19 cellular contexts compared by ENCODE assay signal in the genomic region with DNA sequence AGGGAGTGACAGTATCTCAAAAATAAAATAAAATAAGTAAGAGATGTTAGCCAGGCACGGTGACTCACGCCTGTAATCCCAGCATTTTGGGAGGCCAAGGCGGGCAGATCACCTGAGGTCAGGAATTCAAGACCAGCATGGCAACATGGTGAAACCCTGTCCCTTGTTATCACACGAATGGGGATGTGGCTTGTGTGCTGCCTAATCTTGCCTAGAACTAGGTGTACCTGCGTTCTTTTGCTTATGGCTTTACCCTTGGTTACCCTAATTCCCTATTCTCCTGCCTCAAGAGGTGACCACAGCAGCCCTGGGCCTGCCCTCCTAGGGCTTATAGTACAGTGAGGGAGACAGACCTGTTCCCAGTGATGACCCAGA. TPM values are rescaled to one million over a fixed set of nuclear protein-coding genes. Genes with fewer than 3 reads are reported as not detected.
"Had no signal": no experiment of that assay in that cellular context is flagged by ENCODE, and none has a peak within 500 bp of the region (broad histone marks: within the 10 kb centered on the region; RNA-seq: fewer than 3 reads in every experiment).

No MANE protein-coding gene starts in this region.

- H3K4me1 ChIP-seq: gastroesophageal sphincter had no signal

- DNase-seq: activated CD4-positive, alpha-beta memory T cell treated with anti-CD3 and anti-CD28 coated beads, Interleukin-2, amount 10 ng/mL, durations not matched to agents 7 days and 5 days; activated CD4-positive, alpha-beta T cell treated with anti-CD3 and anti-CD28 coated beads for 36 hours; activated CD8-positive, alpha-beta memory T cell treated with anti-CD3 and anti-CD28 coated beads, Interleukin-2, amount 10 ng/mL, durations not matched to agents 7 days and 5 days; activated naive CD4-positive, alpha-beta T cell treated with anti-CD3 and anti-CD28 coated beads for 36 hours; central memory CD4-positive, alpha-beta T cell; cortex of kidney; effector CD4-positive, alpha-beta T cell; naive thymus-derived CD4-positive, alpha-beta T cell; ovary; spleen; stimulated activated naive CD4-positive, alpha-beta T cell; thyroid gland had no signal

- H3K9ac ChIP-seq: neural progenitor cell had no signal

- H3K27ac ChIP-seq: esophagus muscularis mucosa, gastroesophageal sphincter, neural progenitor cell, ovary, thyroid gland had no signal

- H3K9me3 ChIP-seq: esophagus muscularis mucosa, gastroesophageal sphincter, mucosa of descending colon, ovary, thyroid gland had no signal

- H3K27me3 ChIP-seq: esophagus muscularis mucosa, ovary, thyroid gland had no signal

- H3K4me3 ChIP-seq: esophagus muscularis mucosa, gastroesophageal sphincter, mucosa of descending colon, neural progenitor cell, ovary, spleen, thyroid gland had no signal

- H3K36me3 ChIP-seq: esophagus muscularis mucosa, gastroesophageal sphincter, neural progenitor cell, ovary, spleen, thyroid gland had no signal

RNA-seq across cellular contexts. Expression of a gene that starts 24.0 kb away (rescaled TPM):
- total RNA-seq: activated CD4-positive, alpha-beta memory T cell treated with anti-CD3 and anti-CD28 coated beads, Interleukin-2, amount 10 ng/mL, durations not matched to agents 7 days and 5 days; activated CD4-positive, alpha-beta T cell treated with anti-CD3 and anti-CD28 coated beads for 36 hours; activated CD8-positive, alpha-beta memory T cell treated with anti-CD3 and anti-CD28 coated beads, Interleukin-2, amount 10 ng/mL, durations not matched to agents 7 days and 5 days; activated naive CD4-positive, alpha-beta T cell treated with anti-CD3 and anti-CD28 coated beads for 36 hours; activated T-helper 17 cell treated with anti-CD3 and anti-CD28 coated beads, Interleukin-2, amount 50 U/mL, for 72 hours; esophagus muscularis mucosa; gastroesophageal sphincter; mucosa of descending colon; naive thymus-derived CD4-positive, alpha-beta T cell; spleen; subcutaneous adipose tissue; T-helper 2 cell treated with Interferon-gamma antibody and Interleukin-4, amounts not matched to agents 100 ng/mL and 5 ng/mL, for 36 hours; thyroid gland had no signal
- polyA plus RNA-seq: naive thymus-derived CD4-positive, alpha-beta T cell; ovary; spleen had no signal

RNA-seq across cellular contexts. Expression of a gene that starts 33.9 kb away (rescaled TPM):
- polyA plus RNA-seq: naive thymus-derived CD4-positive, alpha-beta T cell had no signal
